Comparison of ENCODE assay signal across 3 cellular contexts in genomic region chr2:46878240-46878877, GRCh38.
TF ChIP-seq lines count a peak whose summit lies in the region.

No MANE protein-coding gene starts in this region.

TF ChIP-seq in HEK293, 187 proteins besides CTCF, POLR2A, EP300 and RAD21 (continued from another document):
- TF ChIP-seq ZNF513 (tag by site-specific recombination; IDR thresholded peaks at IDR 0.05) (no peak), ZNF133 (tag by site-specific recombination; IDR thresholded peaks at IDR 0.05) (0 out of 2 replicates have a peak, but pooled peaks have one; percentile 34), HOXC10 (CRISPR knock-in tag; IDR thresholded peaks at IDR 0.05) (no peak), ZNF174 (tag by site-specific recombination; IDR thresholded peaks at IDR 0.05) (no peak), PRDM1 (tag by site-specific recombination; IDR thresholded peaks at IDR 0.05) (no peak), SP7 (tag by site-specific recombination; IDR thresholded peaks at IDR 0.05) (no peak), ZNF114 (tag by site-specific recombination; IDR thresholded peaks at IDR 0.05) (0 out of 2 replicates have a peak, but pooled peaks have one; percentile 21), ZNF776 (tag by site-specific recombination; IDR thresholded peaks at IDR 0.05; ENCODE audit: borderline replicate concordance) (no peak), PRDM6 (tag by site-specific recombination; IDR thresholded peaks at IDR 0.05) (no peak), ZNF777 (tag by site-specific recombination; IDR thresholded peaks at IDR 0.05; ENCODE audit: borderline replicate concordance) (no peak), ZNF596 (tag by site-specific recombination; IDR thresholded peaks at IDR 0.05) (no peak), ZNF138 (tag by site-specific recombination; IDR thresholded peaks at IDR 0.05; ENCODE audit: borderline replicate concordance) (no peak), ZNF514 (tag by site-specific recombination; IDR thresholded peaks at IDR 0.05) (0 out of 2 replicates have a peak, but pooled peaks have one; percentile 32)
- TF ChIP-seq, protein P1, sequence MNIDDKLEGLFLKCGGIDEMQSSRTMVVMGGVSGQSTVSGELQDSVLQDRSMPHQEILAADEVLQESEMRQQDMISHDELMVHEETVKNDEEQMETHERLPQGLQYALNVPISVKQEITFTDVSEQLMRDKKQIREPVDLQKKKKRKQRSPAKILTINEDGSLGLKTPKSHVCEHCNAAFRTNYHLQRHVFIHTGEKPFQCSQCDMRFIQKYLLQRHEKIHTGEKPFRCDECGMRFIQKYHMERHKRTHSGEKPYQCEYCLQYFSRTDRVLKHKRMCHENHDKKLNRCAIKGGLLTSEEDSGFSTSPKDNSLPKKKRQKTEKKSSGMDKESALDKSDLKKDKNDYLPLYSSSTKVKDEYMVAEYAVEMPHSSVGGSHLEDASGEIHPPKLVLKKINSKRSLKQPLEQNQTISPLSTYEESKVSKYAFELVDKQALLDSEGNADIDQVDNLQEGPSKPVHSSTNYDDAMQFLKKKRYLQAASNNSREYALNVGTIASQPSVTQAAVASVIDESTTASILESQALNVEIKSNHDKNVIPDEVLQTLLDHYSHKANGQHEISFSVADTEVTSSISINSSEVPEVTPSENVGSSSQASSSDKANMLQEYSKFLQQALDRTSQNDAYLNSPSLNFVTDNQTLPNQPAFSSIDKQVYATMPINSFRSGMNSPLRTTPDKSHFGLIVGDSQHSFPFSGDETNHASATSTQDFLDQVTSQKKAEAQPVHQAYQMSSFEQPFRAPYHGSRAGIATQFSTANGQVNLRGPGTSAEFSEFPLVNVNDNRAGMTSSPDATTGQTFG (tag by site-specific recombination; IDR thresholded peaks at IDR 0.05; ENCODE audit: borderline replicate concordance): 0 out of 2 replicates have a peak, but pooled peaks have one; percentile 33

TF ChIP-seq in K562, 482 proteins besides CTCF, POLR2A, EP300 and RAD21 (continued from another document):
- TF ChIP-seq, protein P2, sequence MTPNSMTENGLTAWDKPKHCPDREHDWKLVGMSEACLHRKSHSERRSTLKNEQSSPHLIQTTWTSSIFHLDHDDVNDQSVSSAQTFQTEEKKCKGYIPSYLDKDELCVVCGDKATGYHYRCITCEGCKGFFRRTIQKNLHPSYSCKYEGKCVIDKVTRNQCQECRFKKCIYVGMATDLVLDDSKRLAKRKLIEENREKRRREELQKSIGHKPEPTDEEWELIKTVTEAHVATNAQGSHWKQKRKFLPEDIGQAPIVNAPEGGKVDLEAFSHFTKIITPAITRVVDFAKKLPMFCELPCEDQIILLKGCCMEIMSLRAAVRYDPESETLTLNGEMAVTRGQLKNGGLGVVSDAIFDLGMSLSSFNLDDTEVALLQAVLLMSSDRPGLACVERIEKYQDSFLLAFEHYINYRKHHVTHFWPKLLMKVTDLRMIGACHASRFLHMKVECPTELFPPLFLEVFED (CRISPR knock-in tag; conservative IDR thresholded peaks at IDR 0.05): 0 out of 2 replicates have a peak, but pooled peaks have one; percentile 13
TF ChIP-seq in K562: peak in this region for 9.

TF ChIP-seq in HepG2, 621 proteins besides CTCF, POLR2A, EP300 and RAD21 (continued from another document and continues in another):
- TF ChIP-seq ARID4A (CRISPR knock-in tag; IDR thresholded peaks at IDR 0.05; ENCODE audit: borderline replicate concordance) (peak; percentile 16; the same call in 1 of the 2 replicates), ZNF24 (IDR thresholded peaks at IDR 0.05) (no peak), ZNF142 (CRISPR knock-in tag; IDR thresholded peaks at IDR 0.05) (no peak), PAXIP1 (CRISPR knock-in tag; conservative IDR thresholded peaks at IDR 0.05) (no peak), ARHGAP35 (CRISPR knock-in tag; IDR thresholded peaks at IDR 0.05; ENCODE audit: borderline replicate concordance) (no peak), ZNF337 (CRISPR knock-in tag; IDR thresholded peaks at IDR 0.05; ENCODE audit: borderline replicate concordance, low read depth) (no peak), ARNT (IDR thresholded peaks at IDR 0.05) (0 out of 2 replicates have a peak, but pooled peaks have one; percentile 7), TCF7L2 (IDR thresholded peaks at IDR 0.05; ENCODE audit: low read depth, low read length) (peak; percentile 32; the same call in 1 of the 2 replicates), ZNF513 (CRISPR knock-in tag; conservative IDR thresholded peaks at IDR 0.05) (no peak), SSRP1 (CRISPR knock-in tag; IDR thresholded peaks at IDR 0.05) (no peak), SMARCE1 (IDR thresholded peaks at IDR 0.05; ENCODE audit: borderline replicate concordance) (no peak), CHCHD3 (CRISPR knock-in tag; IDR thresholded peaks at IDR 0.05) (peak; percentile 44; the same call in 1 of the 2 replicates), POLR2AphosphoS5 (IDR thresholded peaks at IDR 0.05; ENCODE audit: low read depth, low read length) (no peak), ZNF274 (CRISPR knock-in tag; IDR thresholded peaks at IDR 0.05) (no peak), DNMT1 (CRISPR knock-in tag; IDR thresholded peaks at IDR 0.05) (peak; percentile 85; the same call in 1 of the 2 replicates), TBP (CRISPR knock-in tag; IDR thresholded peaks at IDR 0.05) (no peak), RARA (CRISPR knock-in tag; IDR thresholded peaks at IDR 0.05) (no peak), NCOA2 (CRISPR knock-in tag; IDR thresholded peaks at IDR 0.05) (no peak), MXD4 (CRISPR knock-in tag; IDR thresholded peaks at IDR 0.05) (no peak), ZNF207 (IDR thresholded peaks at IDR 0.05; ENCODE audit: borderline replicate concordance) (peak; percentile 66; the same call in 1 of the 2 replicates)
- TF ChIP-seq, protein P3, sequence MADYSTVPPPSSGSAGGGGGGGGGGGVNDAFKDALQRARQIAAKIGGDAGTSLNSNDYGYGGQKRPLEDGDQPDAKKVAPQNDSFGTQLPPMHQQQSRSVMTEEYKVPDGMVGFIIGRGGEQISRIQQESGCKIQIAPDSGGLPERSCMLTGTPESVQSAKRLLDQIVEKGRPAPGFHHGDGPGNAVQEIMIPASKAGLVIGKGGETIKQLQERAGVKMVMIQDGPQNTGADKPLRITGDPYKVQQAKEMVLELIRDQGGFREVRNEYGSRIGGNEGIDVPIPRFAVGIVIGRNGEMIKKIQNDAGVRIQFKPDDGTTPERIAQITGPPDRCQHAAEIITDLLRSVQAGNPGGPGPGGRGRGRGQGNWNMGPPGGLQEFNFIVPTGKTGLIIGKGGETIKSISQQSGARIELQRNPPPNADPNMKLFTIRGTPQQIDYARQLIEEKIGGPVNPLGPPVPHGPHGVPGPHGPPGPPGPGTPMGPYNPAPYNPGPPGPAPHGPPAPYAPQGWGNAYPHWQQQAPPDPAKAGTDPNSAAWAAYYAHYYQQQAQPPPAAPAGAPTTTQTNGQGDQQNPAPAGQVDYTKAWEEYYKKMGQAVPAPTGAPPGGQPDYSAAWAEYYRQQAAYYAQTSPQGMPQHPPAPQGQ (CRISPR knock-in tag; IDR thresholded peaks at IDR 0.05; ENCODE audit: borderline replicate concordance): no peak
- TF ChIP-seq, protein P4, sequence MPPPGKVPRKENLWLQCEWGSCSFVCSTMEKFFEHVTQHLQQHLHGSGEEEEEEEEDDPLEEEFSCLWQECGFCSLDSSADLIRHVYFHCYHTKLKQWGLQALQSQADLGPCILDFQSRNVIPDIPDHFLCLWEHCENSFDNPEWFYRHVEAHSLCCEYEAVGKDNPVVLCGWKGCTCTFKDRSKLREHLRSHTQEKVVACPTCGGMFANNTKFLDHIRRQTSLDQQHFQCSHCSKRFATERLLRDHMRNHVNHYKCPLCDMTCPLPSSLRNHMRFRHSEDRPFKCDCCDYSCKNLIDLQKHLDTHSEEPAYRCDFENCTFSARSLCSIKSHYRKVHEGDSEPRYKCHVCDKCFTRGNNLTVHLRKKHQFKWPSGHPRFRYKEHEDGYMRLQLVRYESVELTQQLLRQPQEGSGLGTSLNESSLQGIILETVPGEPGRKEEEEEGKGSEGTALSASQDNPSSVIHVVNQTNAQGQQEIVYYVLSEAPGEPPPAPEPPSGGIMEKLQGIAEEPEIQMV (CRISPR knock-in tag; IDR thresholded peaks at IDR 0.05; ENCODE audit: low read depth): no peak
